Comparison of ENCODE assay signal across 20 cellular contexts in the genomic region with DNA sequence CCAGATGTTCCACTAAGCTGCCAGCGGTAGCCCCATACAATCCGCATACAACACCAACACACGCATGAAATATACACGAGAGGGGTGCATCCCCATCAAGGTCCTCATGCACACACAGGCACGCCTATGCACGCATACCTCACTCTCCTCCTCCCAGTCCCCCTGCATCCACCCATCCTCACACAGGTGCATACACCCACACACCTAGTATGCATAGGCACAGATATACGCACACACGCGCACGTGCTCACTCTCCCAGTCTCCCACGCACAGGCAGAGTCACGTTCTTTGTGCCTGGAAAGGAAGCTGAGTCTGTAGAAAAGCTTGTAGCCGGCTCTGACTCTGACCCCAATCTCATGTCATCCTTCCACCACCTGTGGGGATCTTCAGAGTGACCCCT. TPM values are rescaled to one million over a fixed set of nuclear protein-coding genes. Genes with fewer than 3 reads are reported as not detected.
DNase-seq lines count a peak whose midpoint lies in the region; ATAC-seq, FAIRE-seq and TF ChIP-seq lines count a peak whose summit lies in the region.
"Had no signal": no experiment of that assay in that cellular context is flagged by ENCODE, and none has a peak within 500 bp of the region (broad histone marks: within the 10 kb centered on the region; RNA-seq: fewer than 3 reads in every experiment).

No MANE protein-coding gene starts in this region.

- H3K9me3 ChIP-seq in IMR-90 (ENCODE audit: control insufficient read depth, insufficient read depth, low read length) (no peaks in the 10 kb centered on the region), H1 (ENCODE audit: insufficient read depth in 2 of 2, low read depth in 1 of 2, low read length in 1 of 2) (peaks cover 0 to 4% of the 10 kb centered on the region in 2 experiments; a peak in 1 of 4 replicates), hepatocyte (ENCODE audit: low read depth) (no peaks in the 10 kb centered on the region)
- H3K9me3 ChIP-seq: A549, Caco-2, HAP-1 had no signal

- no peak overlapping the region; the same call in 1 of the 2 replicates for H3K4ac ChIP-seq in IMR-90 (ENCODE audit: low read depth, low read length)
- peak overlapping the region; percentile 6 for H3K4ac ChIP-seq in H1 (replicated peaks; ENCODE audit: insufficient read length, low read depth, low read length)

- DNase-seq in NCI-H146 (lab: John Stamatoyannopoulos, UW): peak; percentile 47
- no peak for DNase-seq in NCI-H146 treated with DMSO at 0.1 percent for 48 hours (lab: John Stamatoyannopoulos, UW; ENCODE audit: unreplicated experiment)
- DNase-seq in IMR-90: no peak
- no peak for DNase-seq in H1 (ENCODE audit: low read depth in 1 of 2, low spot score in 2 of 2)
- DNase-seq in hepatocyte (ENCODE audit: low spot score): no peak
- no peak for DNase-seq in D341Med (ENCODE audit: low spot score)
- DNase-seq: Caco-2; CD4-positive, alpha-beta T cell; DMS79; GDM1 had no signal

- no peak overlapping the region; the same call in 1 of the 2 replicates for H2BK120ac ChIP-seq in IMR-90 (ENCODE audit: low read depth, low read length)
- H2BK120ac ChIP-seq in H1 (replicated peaks; ENCODE audit: low read depth, low read length): no peak overlapping the region

- H2BK20ac ChIP-seq in IMR-90 (ENCODE audit: low read depth, low read length): no peak overlapping the region
- H2BK20ac ChIP-seq in H1 (ENCODE audit: low read length): no peak overlapping the region

- no peak for ATAC-seq in IMR-90 (ENCODE audit: low read depth)
- no peak for ATAC-seq in stimulated activated memory B cell treated with anti-CD40 and anti-IgM and Interleukin-4, amounts not matched to agents 10 μg/mL and 1 μg/mL and 100 μg/mL, for 72 hours
- no peak for ATAC-seq in HG03039 (IDR thresholded peaks at IDR 0.05; ENCODE audit: unreplicated experiment)
- ATAC-seq: K562 had no signal

- H3K18ac ChIP-seq in IMR-90 (ENCODE audit: low read depth, low read length): no peak overlapping the region
- no peak overlapping the region; the same call in 1 of the 2 replicates for H3K18ac ChIP-seq in H1 (ENCODE audit: extremely low read depth, low read length)

- WGBS in IMR-90 (ENCODE audit: extremely low coverage in 2 of 2, insufficient read length in 1 of 2), 2 experiments: 90% methylated on average over 5 of the region's 13 CpGs; no CpG with 5 or more reads in 1 of the 2 experiments
- whole genome bisulfite sequencing in H1 (ENCODE audit: extremely low coverage in 1 of 2, insufficient coverage in 1 of 2, insufficient read length in 1 of 2, insufficient replicate concordance in 2 of 2, low coverage in 1 of 2, low lambda C conversion rate in 2 of 2, missing lambda C conversion rate in 1 of 2), 2 experiments: 86% methylated on average over 13 of the region's 13 CpGs; no CpG with 5 or more reads in 1 of the 2 experiments
- WGBS in hepatocyte (ENCODE audit: low lambda C conversion rate, missing lambda C conversion rate): 96% methylated on average over 13 of the region's 13 CpGs

- no peak overlapping the region for H3K14ac ChIP-seq in IMR-90 (replicated peaks; ENCODE audit: low read depth, low read length)
- H3K14ac ChIP-seq in H1 (ENCODE audit: insufficient read length): no peak overlapping the region

- H3K27me3 ChIP-seq in IMR-90 (ENCODE audit: control insufficient read depth, insufficient read depth, low read length) (peaks cover 10% of the 10 kb centered on the region; the same call in 1 of the 2 replicates), H1 (replicated peaks in 1 of 4; ENCODE audit: control insufficient read depth in 3 of 4, extremely low read depth in 1 of 4, insufficient read depth in 3 of 4, low read length in 3 of 4) (no peaks in the 10 kb centered on the region), hepatocyte (no peaks in the 10 kb centered on the region)

- H3K56ac ChIP-seq in IMR-90 (ENCODE audit: extremely low read depth, insufficient read depth, low read length): no peak overlapping the region
- H3K56ac ChIP-seq in H1 (replicated peaks; ENCODE audit: insufficient read length, low read depth, low read length): no peak overlapping the region

- H3K27ac ChIP-seq in IMR-90 (ENCODE audit: insufficient read depth, low read length) (no peak overlapping the region), H1 (ENCODE audit: low read depth, low read length) (no peak overlapping the region), hepatocyte (no peak overlapping the region)
- H3K27ac ChIP-seq: 22Rv1, C4-2B, HL-60 had no signal

- POLR2A ChIA-PET in IMR-90 (lab: Charles Lee; ENCODE audit: unreplicated experiment) (no interaction called here), H1 (lab: Charles Lee; ENCODE audit: partially characterized antibody) (interaction anchor here (0.6 kb wide), 1 partner anchor 14 kb away, joined by 3 read pairs; no protein-coding TSS in a partner anchor)

- peak overlapping the region; percentile 15 for H3K27ac Mint-ChIP-seq in stimulated activated memory B cell treated with anti-CD40 and anti-IgM and Interleukin-4, amounts not matched to agents 10 μg/mL and 1 μg/mL and 100 μg/mL, for 72 hours
- H3K27ac Mint-ChIP-seq: CD4-positive, alpha-beta T cell had no signal

- CTCF ChIA-PET in IMR-90 (lab: Yijun Ruan, JAX) (no interaction called here), H1 (lab: Charles Lee; ENCODE audit: partially characterized antibody) (interaction anchor here (1.0 to 21.2 kb wide), 4 partner anchors 9 to 99 kb away, joined by 3 to 339 read pairs (median 18); no protein-coding TSS in a partner anchor)

- no peak overlapping the region for H2BK5ac ChIP-seq in IMR-90 (ENCODE audit: low read depth, low read length, poor library complexity, severe bottlenecking)
- no peak overlapping the region for H2BK5ac ChIP-seq in H1 (ENCODE audit: low read depth, low read length)

- H2BK12ac ChIP-seq in H1 (ENCODE audit: low read depth, low read length): peak overlapping the region; percentile 52; the same call in 1 of the 2 replicates

- H3K36me3 ChIP-seq in IMR-90 (ENCODE audit: control insufficient read depth, insufficient read depth, low read length) (no peaks in the 10 kb centered on the region), H1 (ENCODE audit: control insufficient read depth in 2 of 4, insufficient read depth in 4 of 4, low read length in 3 of 4) (no peaks in the 10 kb centered on the region), hepatocyte (replicated peaks; ENCODE audit: insufficient read depth, low read depth) (no peaks in the 10 kb centered on the region)
- H3K36me3 ChIP-seq: HAP-1 had no signal

- H2AFZ ChIP-seq in IMR-90 (replicated peaks; ENCODE audit: low read length, poor library complexity) (peak overlapping the region; percentile 38), H1 (ENCODE audit: low read length) (no peak overlapping the region), hepatocyte (no peak overlapping the region)

- FAIRE-seq in H1 (lab: Jason Lieb, UNC): no peak
- FAIRE-seq: A549, GM19239, K562 had no signal

- in situ Hi-C loops in IMR-90 (cut with MboI; ENCODE audit: low sequenced_read_pairs): no loop called here

- H3K23me2 ChIP-seq in H1 (ENCODE audit: low read depth, low read length): no peaks in the 10 kb centered on the region; the same call in 1 of the 2 replicates

- H3K9me1 ChIP-seq in IMR-90 (ENCODE audit: insufficient read depth, low read length): peaks cover 8% of the 10 kb centered on the region; the same call in 1 of the 2 replicates

- no peak overlapping the region for H3K4me2 ChIP-seq in IMR-90 (ENCODE audit: low read depth, low read length)
- H3K4me2 ChIP-seq in H1 (ENCODE audit: insufficient read depth in 1 of 2, low read depth in 2 of 2, low read length in 2 of 2): no peak overlapping the region
- no peak overlapping the region for H3K4me2 ChIP-seq in hepatocyte

- TF ChIP-seq RAD21 in IMR-90 (IDR thresholded peaks at IDR 0.05; ENCODE audit: low read length) (no peak), H1 (IDR thresholded peaks at IDR 0.05 in 1 of 2, conservative IDR thresholded peaks at IDR 0.05 in 1 of 2; ENCODE audit: low read depth in 2 of 2, low read length in 2 of 2) (no peak)

- H3K27me3 Mint-ChIP-seq in stimulated activated memory B cell treated with anti-CD40 and anti-IgM and Interleukin-4, amounts not matched to agents 10 μg/mL and 1 μg/mL and 100 μg/mL, for 72 hours: peaks cover 11% of the 10 kb centered on the region

- H4K5ac ChIP-seq in IMR-90 (ENCODE audit: low read depth, low read length) (no peak overlapping the region), H1 (ENCODE audit: insufficient read length, low read depth, low read length) (no peak overlapping the region)

- no peak overlapping the region for H3K23ac ChIP-seq in IMR-90 (ENCODE audit: low read depth, low read length)
- no peak overlapping the region for H3K23ac ChIP-seq in H1 (ENCODE audit: insufficient read length)

- BruUV-seq in IMR-90 (replicated peaks; lab: Mats Ljungman, UMichigan): no TSS peak

- no peak overlapping the region for H4K91ac ChIP-seq in IMR-90 (ENCODE audit: insufficient read depth, low read depth, low read length)
- peak overlapping the region; percentile 2 for H4K91ac ChIP-seq in H1 (replicated peaks; ENCODE audit: insufficient read length, low read length)

- H3K4me1 Mint-ChIP-seq in stimulated activated memory B cell treated with anti-CD40 and anti-IgM and Interleukin-4, amounts not matched to agents 10 μg/mL and 1 μg/mL and 100 μg/mL, for 72 hours: peaks cover 33% of the 10 kb centered on the region

- H3K4me3 ChIP-seq in IMR-90 (ENCODE audit: insufficient read depth, low read depth, low read length): no peak overlapping the region
- no peak overlapping the region for H3K4me3 ChIP-seq in H1 (ENCODE audit: extremely low read depth in 1 of 4, insufficient read depth in 2 of 4, low read depth in 3 of 4, low read length in 4 of 4)
- no peak overlapping the region for H3K4me3 ChIP-seq in hepatocyte
- H3K4me3 ChIP-seq: A549, HAP-1, K562 had no signal

- intact Hi-C loops in IMR-90 (cut with micrococcal nuclease): no loop called here

- peaks cover 5% of the 10 kb centered on the region for H3K36me3 Mint-ChIP-seq in stimulated activated memory B cell treated with anti-CD40 and anti-IgM and Interleukin-4, amounts not matched to agents 10 μg/mL and 1 μg/mL and 100 μg/mL, for 72 hours

- H2AK5ac ChIP-seq in IMR-90 (ENCODE audit: low read depth, low read length) (no peak overlapping the region; the same call in 1 of the 2 replicates), H1 (ENCODE audit: low read depth, low read length) (no peak overlapping the region)

- no peaks in the 10 kb centered on the region for H3K79me2 ChIP-seq in H1 (ENCODE audit: control insufficient read depth in 1 of 2, insufficient read depth in 2 of 2, low read length in 2 of 2)
- no peaks in the 10 kb centered on the region for H3K79me2 ChIP-seq in hepatocyte

- no peak for TF ChIP-seq EP300 in H1 (IDR thresholded peaks at IDR 0.05; ENCODE audit: borderline replicate concordance in 1 of 2, low read depth in 2 of 2, low read length in 2 of 2)

- H3K9ac ChIP-seq in IMR-90 (ENCODE audit: low read depth, low read length) (no peak overlapping the region), H1 (replicated peaks in 1 of 4; ENCODE audit: extremely low read depth in 1 of 4, low read depth in 3 of 4, low read length in 3 of 4) (no peak overlapping the region)

- no peak overlapping the region for H2BK15ac ChIP-seq in IMR-90 (ENCODE audit: low read depth, low read length)
- peak overlapping the region; percentile 99; the same call in 1 of the 2 replicates for H2BK15ac ChIP-seq in H1 (ENCODE audit: low read length)

- H3K9me3 Mint-ChIP-seq in stimulated activated memory B cell treated with anti-CD40 and anti-IgM and Interleukin-4, amounts not matched to agents 10 μg/mL and 1 μg/mL and 100 μg/mL, for 72 hours: no peaks in the 10 kb centered on the region
- H3K9me3 Mint-ChIP-seq: CD4-positive, alpha-beta T cell had no signal

- TF ChIP-seq CTCF in IMR-90 (conservative IDR thresholded peaks at IDR 0.05; ENCODE audit: low read depth, low read length): no peak
- no peak for TF ChIP-seq CTCF in H1 (IDR thresholded peaks at IDR 0.05; ENCODE audit: control extremely low read depth in 1 of 3, insufficient read depth in 1 of 3, low read depth in 1 of 3, low read length in 3 of 3)
- no peak for TF ChIP-seq CTCF in hepatocyte (IDR thresholded peaks at IDR 0.05; ENCODE audit: poor library complexity)

- no peak overlapping the region for H3K4me3 Mint-ChIP-seq in stimulated activated memory B cell treated with anti-CD40 and anti-IgM and Interleukin-4, amounts not matched to agents 10 μg/mL and 1 μg/mL and 100 μg/mL, for 72 hours
- H3K4me3 Mint-ChIP-seq: CD4-positive, alpha-beta T cell had no signal

- H3K79me1 ChIP-seq in IMR-90 (ENCODE audit: low read depth in 1 of 2, low read length in 2 of 2): no peaks in the 10 kb centered on the region
- no peaks in the 10 kb centered on the region for H3K79me1 ChIP-seq in H1 (ENCODE audit: low read depth, low read length)

- dilution Hi-C loops in IMR-90 (cut with HindIII; ENCODE audit: low sequenced_read_pairs, unreplicated experiment): no loop called here

- H4K20me1 ChIP-seq in IMR-90 (ENCODE audit: insufficient read depth, low read length): no peaks in the 10 kb centered on the region
- H4K20me1 ChIP-seq in H1 (replicated peaks in 1 of 2; ENCODE audit: control insufficient read depth in 1 of 2, insufficient read depth in 2 of 2, low read length in 2 of 2): no peaks in the 10 kb centered on the region
- H4K20me1 ChIP-seq in hepatocyte (ENCODE audit: insufficient read depth, poor library complexity, severe bottlenecking): no peaks in the 10 kb centered on the region

- H3K9me2 ChIP-seq in hepatocyte (replicated peaks; ENCODE audit: insufficient read depth): no peaks in the 10 kb centered on the region

- no peak overlapping the region for H4K8ac ChIP-seq in IMR-90 (ENCODE audit: low read depth in 2 of 2, low read length in 2 of 2)
- H4K8ac ChIP-seq in H1 (ENCODE audit: extremely low read depth, insufficient read depth, low read length): no peak overlapping the region; the same call in 1 of the 2 replicates

- H3K4me1 ChIP-seq in IMR-90 (ENCODE audit: control insufficient read depth, insufficient read depth, low read length): no peaks in the 10 kb centered on the region
- peaks cover 0 to 3% (median 0%) of the 10 kb centered on the region in 4 experiments; a peak in 2 of 7 replicates for H3K4me1 ChIP-seq in H1 (replicated peaks in 1 of 4; ENCODE audit: control insufficient read depth in 3 of 4, insufficient read depth in 4 of 4, low read length in 3 of 4)
- no peaks in the 10 kb centered on the region for H3K4me1 ChIP-seq in hepatocyte (ENCODE audit: insufficient read depth)
- H3K4me1 ChIP-seq: Caco-2, HAP-1 had no signal

- H2AK9ac ChIP-seq in IMR-90 (replicated peaks; ENCODE audit: low read depth, low read length, poor library complexity): no peak overlapping the region

- TF ChIP-seq POLR2A in IMR-90 (IDR thresholded peaks at IDR 0.05; ENCODE audit: low read depth, low read length) (no peak), H1 (IDR thresholded peaks at IDR 0.05; ENCODE audit: control extremely low read depth in 1 of 2, low read depth in 2 of 2, low read length in 2 of 2) (no peak)

RNA-seq across cellular contexts. Expression of gene PADI2, which starts 16.9 kb away (rescaled TPM):
- total RNA-seq in IMR-90 (2012; rRNA removed) (not detected in 2 replicates), hepatocyte (11.3 and 11.7 TPM in 2 replicates)
- polyA plus RNA-seq in IMR-90 (2012; rRNA removed) (not detected in 2 replicates), H1 (2011; rRNA removed) (1.6 and 2.5 TPM in 2 replicates), hepatocyte (6.8 and 10.6 TPM in 2 replicates)
- polyA plus RNA-seq in IMR-90 (2012; cell fraction: cytosol; rRNA removed): not detected in 2 replicates
- not detected in 2 replicates for polyA plus RNA-seq in IMR-90 (2012; cell fraction: nucleus; rRNA removed; ENCODE audit: low replicate concordance)
- total RNA-seq in H1 (2021; fragmentation: NEBNext Ultra II Directional; extraction: Animal tissue kit (Norgen Biotek cat#: 25700)): 5.8 and 7.5 TPM in 2 replicates
- polyA plus RNA-seq in H1 (2011; cell fraction: cytosol; rRNA removed): 1.8 TPM
- polyA plus RNA-seq in H1 (2011; cell fraction: nucleus; rRNA removed): 4.4 TPM
- 2.3 to 3.3 TPM (median 2.8 TPM) in 4 replicates for polyA plus RNA-seq in H1 (2012, experiment 1 of 2)
- 2.3 TPM for polyA plus RNA-seq in H1 (2012, experiment 2 of 2)
- 4.0 TPM for polyA plus RNA-seq in H1 (2013, experiment 1 of 2)
- polyA plus RNA-seq in H1 (2013, experiment 2 of 2): 4.2 TPM
- polyA minus RNA-seq in H1 (2011; rRNA and poly(A)+ RNA removed): 2.2 and 3.9 TPM in 2 replicates
- polyA minus RNA-seq in H1 (2011; cell fraction: cytosol; rRNA and poly(A)+ RNA removed): 2.1 TPM
- 2.8 TPM for polyA minus RNA-seq in H1 (2011; cell fraction: nucleus; rRNA and poly(A)+ RNA removed)
- total RNA-seq: HT1080 had no signal
